8 cellular contexts compared by ENCODE assay signal in genomic region chr1:193418745-193419058, GRCh38.
DNase-seq lines count a peak whose midpoint lies in the region; ATAC-seq and TF ChIP-seq lines count a peak whose summit lies in the region.

No MANE protein-coding gene starts in this region.

- peaks cover 37% of the 10 kb centered on the region for H3K4me1 Mint-ChIP-seq in T-helper 1 cell treated with Interleukin-12 subunit alpha and Interleukin-12 subunit beta and Interleukin-4 antibody, amounts not matched to agents 30 μg/mL and 1 μg/mL, for 36 hours (ENCODE audit: low read depth)
- H3K4me1 Mint-ChIP-seq in activated CD8-positive, alpha-beta T cell treated with anti-CD3 and anti-CD28 coated beads for 36 hours (ENCODE audit: low read depth) = peaks cover 30% of the 10 kb centered on the region
- H3K4me1 Mint-ChIP-seq in immature natural killer cell (peaks cover 16 to 21% of the 10 kb centered on the region in 2 donors), Caco-2 (ENCODE audit: low read depth, unreplicated experiment) (no peaks in the 10 kb centered on the region)
- peaks cover 42% of the 10 kb centered on the region for H3K4me1 Mint-ChIP-seq in stimulated activated naive CD8-positive, alpha-beta T cell treated with anti-CD3 and anti-CD28 coated beads, Interleukin-15, amount 100 ng/mL, for 72 hours

- CTCF ChIA-PET in activated CD8-positive, alpha-beta T cell treated with anti-CD3 and anti-CD28 coated beads for 36 hours (lab: Charles Lee) = interaction anchor here (1.0 kb wide), 1 partner anchor 11 kb away, joined by 5 read pairs; no protein-coding TSS in a partner anchor
- CTCF ChIA-PET in Caco-2 (lab: Charles Lee) = no interaction called here

- H3K4me1 ChIP-seq in Caco-2 = no peaks in the 10 kb centered on the region

- H3K27me3 Mint-ChIP-seq in T-helper 1 cell treated with Interleukin-12 subunit alpha and Interleukin-12 subunit beta and Interleukin-4 antibody, amounts not matched to agents 30 μg/mL and 1 μg/mL, for 36 hours (ENCODE audit: low read depth) = no peaks in the 10 kb centered on the region
- H3K27me3 Mint-ChIP-seq in activated CD8-positive, alpha-beta T cell treated with anti-CD3 and anti-CD28 coated beads for 36 hours = no peaks in the 10 kb centered on the region
- no peaks in the 10 kb centered on the region for H3K27me3 Mint-ChIP-seq in immature natural killer cell (ENCODE audit: low read depth in 3 of 3)
- H3K27me3 Mint-ChIP-seq in stimulated activated naive CD8-positive, alpha-beta T cell treated with anti-CD3 and anti-CD28 coated beads, Interleukin-15, amount 100 ng/mL, for 72 hours = no peaks in the 10 kb centered on the region
- H3K27me3 Mint-ChIP-seq in Caco-2 (ENCODE audit: insufficient read depth, unreplicated experiment) = peaks cover 4% of the 10 kb centered on the region

- BruUV-seq in Caco-2 (replicated peaks; lab: Mats Ljungman, UMichigan) = no TSS peak

- no peak for TF ChIP-seq CTCF in activated CD8-positive, alpha-beta T cell treated with anti-CD3 and anti-CD28 coated beads for 36 hours (IDR thresholded peaks at IDR 0.05)
- TF ChIP-seq CTCF in Caco-2 (IDR thresholded peaks at IDR 0.05; ENCODE audit: insufficient read depth in 1 of 2, low read depth in 1 of 2, low read length in 1 of 2, severe bottlenecking in 1 of 2, unreplicated experiment in 1 of 2) = no peak

- ATAC-seq in activated CD8-positive, alpha-beta T cell treated with anti-CD3 and anti-CD28 coated beads for 36 hours = peak; percentile 26
- ATAC-seq in stimulated activated naive CD8-positive, alpha-beta T cell treated with anti-CD3 and anti-CD28 coated beads, Interleukin-15, amount 100 ng/mL, for 72 hours = no peak
- ATAC-seq in GM18498 (IDR thresholded peaks at IDR 0.05; ENCODE audit: unreplicated experiment) = no peak

- H3K9me3 Mint-ChIP-seq in T-helper 1 cell treated with Interleukin-12 subunit alpha and Interleukin-12 subunit beta and Interleukin-4 antibody, amounts not matched to agents 30 μg/mL and 1 μg/mL, for 36 hours = peaks cover 10% of the 10 kb centered on the region
- H3K9me3 Mint-ChIP-seq in activated CD8-positive, alpha-beta T cell treated with anti-CD3 and anti-CD28 coated beads for 36 hours = peaks cover 3% of the 10 kb centered on the region
- H3K9me3 Mint-ChIP-seq in immature natural killer cell (no peaks in the 10 kb centered on the region), Caco-2 (ENCODE audit: unreplicated experiment) (no peaks in the 10 kb centered on the region)
- peaks cover 0 to 5% of the 10 kb centered on the region in 2 donors for H3K9me3 Mint-ChIP-seq in stimulated activated naive CD8-positive, alpha-beta T cell treated with anti-CD3 and anti-CD28 coated beads, Interleukin-15, amount 100 ng/mL, for 72 hours

- DNase-seq in T-helper 1 cell = no peak
- no peak for DNase-seq in activated CD8-positive, alpha-beta T cell treated with anti-CD3 and anti-CD28 coated beads for 36 hours
- no peak for DNase-seq in immature natural killer cell
- DNase-seq in stimulated activated naive CD8-positive, alpha-beta T cell treated with anti-CD3 and anti-CD28 coated beads, Interleukin-15, amount 100 ng/mL, for 72 hours = no peak
- DNase-seq in C1 segment of cervical spinal cord (lab: John Stamatoyannopoulos, UW) = no peak
- no peak for DNase-seq in Caco-2

- peak overlapping the region; percentile 71 for H3K27ac Mint-ChIP-seq in T-helper 1 cell treated with Interleukin-12 subunit alpha and Interleukin-12 subunit beta and Interleukin-4 antibody, amounts not matched to agents 30 μg/mL and 1 μg/mL, for 36 hours
- H3K27ac Mint-ChIP-seq in activated CD8-positive, alpha-beta T cell treated with anti-CD3 and anti-CD28 coated beads for 36 hours = peak overlapping the region; percentile 83
- H3K27ac Mint-ChIP-seq in immature natural killer cell = peak overlapping the region; percentile 57 to 87 (median 74)
- peak overlapping the region in 1 of 2 donors; percentile 82 for H3K27ac Mint-ChIP-seq in stimulated activated naive CD8-positive, alpha-beta T cell treated with anti-CD3 and anti-CD28 coated beads, Interleukin-15, amount 100 ng/mL, for 72 hours
- H3K27ac Mint-ChIP-seq in Caco-2 (ENCODE audit: unreplicated experiment) = no peak overlapping the region

- H3K4me3 Mint-ChIP-seq in T-helper 1 cell treated with Interleukin-12 subunit alpha and Interleukin-12 subunit beta and Interleukin-4 antibody, amounts not matched to agents 30 μg/mL and 1 μg/mL, for 36 hours = peak overlapping the region; percentile 66
- peak overlapping the region; percentile 66 for H3K4me3 Mint-ChIP-seq in activated CD8-positive, alpha-beta T cell treated with anti-CD3 and anti-CD28 coated beads for 36 hours
- H3K4me3 Mint-ChIP-seq in immature natural killer cell (peak overlapping the region; percentile 74 to 87 (median 81)), Caco-2 (ENCODE audit: unreplicated experiment) (no peak overlapping the region)
- H3K4me3 Mint-ChIP-seq in stimulated activated naive CD8-positive, alpha-beta T cell treated with anti-CD3 and anti-CD28 coated beads, Interleukin-15, amount 100 ng/mL, for 72 hours = peak overlapping the region; percentile 70 to 87

- peaks cover 15% of the 10 kb centered on the region for H3K36me3 Mint-ChIP-seq in T-helper 1 cell treated with Interleukin-12 subunit alpha and Interleukin-12 subunit beta and Interleukin-4 antibody, amounts not matched to agents 30 μg/mL and 1 μg/mL, for 36 hours (ENCODE audit: low read depth)
- no peaks in the 10 kb centered on the region for H3K36me3 Mint-ChIP-seq in activated CD8-positive, alpha-beta T cell treated with anti-CD3 and anti-CD28 coated beads for 36 hours (ENCODE audit: low read depth)
- H3K36me3 Mint-ChIP-seq in immature natural killer cell (no peaks in the 10 kb centered on the region), Caco-2 (ENCODE audit: insufficient read depth, unreplicated experiment) (no peaks in the 10 kb centered on the region)

- no peaks in the 10 kb centered on the region for H3K9me3 ChIP-seq in Caco-2

- POLR2A ChIA-PET in activated CD8-positive, alpha-beta T cell treated with anti-CD3 and anti-CD28 coated beads for 36 hours (lab: Charles Lee) = no interaction called here
- POLR2A ChIA-PET in Caco-2 (lab: Charles Lee) = no interaction called here

- H3K27me3 ChIP-seq in Caco-2 (replicated peaks; ENCODE audit: control insufficient read depth, insufficient read depth, low read length) = no peaks in the 10 kb centered on the region

- H3K4me3 ChIP-seq in Caco-2 (ENCODE audit: low read depth, low read length) = no peak overlapping the region

- H3K36me3 ChIP-seq in Caco-2 (ENCODE audit: control insufficient read depth, insufficient read depth, low read length) = no peaks in the 10 kb centered on the region

- intact Hi-C loops in activated CD8-positive, alpha-beta T cell treated with anti-CD3 and anti-CD28 coated beads for 36 hours (cut with micrococcal nuclease) = loop anchor here (10.0 kb wide), 1 partner anchor 876 kb away; no protein-coding TSS in a partner anchor
- intact Hi-C loops in Caco-2 (cut with micrococcal nuclease; ENCODE audit: unreplicated experiment) = no loop called here
